ENCODE assay signal across 8 cellular contexts in genomic region chr2:130963849-130964793, GRCh38.
DNase-seq lines count a peak whose midpoint lies in the region; ATAC-seq and TF ChIP-seq lines count a peak whose summit lies in the region.

No MANE protein-coding gene starts in this region.

- DNase-seq in AG09309 (ENCODE audit: low read depth) (no peak), kidney tubule cell (ENCODE audit: low spot score) (peak; percentile 50), colonic mucosa (no peak), NCI-H187 (lab: John Stamatoyannopoulos, UW) (no peak), MV-4-11 (lab: John Stamatoyannopoulos, UW) (no peak), mucosa of gallbladder (ENCODE audit: low spot score) (no peak)
- no peak for DNase-seq in activated naive CD8-positive, alpha-beta T cell treated with anti-CD3 and anti-CD28 coated beads, Interleukin-2, amount 10 ng/mL, durations not matched to agents 7 days and 5 days

- peak; percentile 11 for TF ChIP-seq CTCF in AG09309 (IDR thresholded peaks at IDR 0.05; ENCODE audit: control insufficient read depth, insufficient read depth, low read depth, low read length, missing control alignments)
- no peak for TF ChIP-seq CTCF in colonic mucosa (IDR thresholded peaks at IDR 0.05)

- H3K9ac ChIP-seq in colonic mucosa (ENCODE audit: low read depth in 2 of 2, low read length in 2 of 2) = no peak overlapping the region

- no peaks in the 10 kb centered on the region for H3K4me1 ChIP-seq in colonic mucosa

- no peak overlapping the region for H3K27ac Mint-ChIP-seq in activated naive CD8-positive, alpha-beta T cell treated with anti-CD3 and anti-CD28 coated beads, Interleukin-2, amount 10 ng/mL, durations not matched to agents 7 days and 5 days

- no peaks in the 10 kb centered on the region for H3K9me3 ChIP-seq in colonic mucosa

- peak; percentile 60 for ATAC-seq in GM19351 (IDR thresholded peaks at IDR 0.05; ENCODE audit: unreplicated experiment)
- ATAC-seq in activated naive CD8-positive, alpha-beta T cell treated with anti-CD3 and anti-CD28 coated beads, Interleukin-2, amount 10 ng/mL, durations not matched to agents 7 days and 5 days (ENCODE audit: low read depth) = no peak

- intact Hi-C loops in colonic mucosa (cut with DNase I) = no loop called here

- no peaks in the 10 kb centered on the region for H3K36me3 ChIP-seq in colonic mucosa

- no peaks in the 10 kb centered on the region for H3K9me3 Mint-ChIP-seq in activated naive CD8-positive, alpha-beta T cell treated with anti-CD3 and anti-CD28 coated beads, Interleukin-2, amount 10 ng/mL, durations not matched to agents 7 days and 5 days

- H3K36me3 Mint-ChIP-seq in activated naive CD8-positive, alpha-beta T cell treated with anti-CD3 and anti-CD28 coated beads, Interleukin-2, amount 10 ng/mL, durations not matched to agents 7 days and 5 days = no peaks in the 10 kb centered on the region

- H3K27ac ChIP-seq in colonic mucosa = no peak overlapping the region

- H3K27me3 ChIP-seq in colonic mucosa = peaks cover 32% of the 10 kb centered on the region

- H3K4me3 Mint-ChIP-seq in activated naive CD8-positive, alpha-beta T cell treated with anti-CD3 and anti-CD28 coated beads, Interleukin-2, amount 10 ng/mL, durations not matched to agents 7 days and 5 days = peak overlapping the region; percentile 88

- peaks cover 70% of the 10 kb centered on the region for H3K27me3 Mint-ChIP-seq in activated naive CD8-positive, alpha-beta T cell treated with anti-CD3 and anti-CD28 coated beads, Interleukin-2, amount 10 ng/mL, durations not matched to agents 7 days and 5 days

- peaks cover 19% of the 10 kb centered on the region for H3K4me1 Mint-ChIP-seq in activated naive CD8-positive, alpha-beta T cell treated with anti-CD3 and anti-CD28 coated beads, Interleukin-2, amount 10 ng/mL, durations not matched to agents 7 days and 5 days

- POLR2A ChIA-PET in activated naive CD8-positive, alpha-beta T cell treated with anti-CD3 and anti-CD28 coated beads, Interleukin-2, amount 10 ng/mL, durations not matched to agents 7 days and 5 days (lab: Charles Lee) = no interaction called here

- no peak overlapping the region for H3K4me3 ChIP-seq in AG09309 (ENCODE audit: control insufficient read depth, low read depth, low read length)
- no peak overlapping the region for H3K4me3 ChIP-seq in colonic mucosa
